19 cellular contexts compared by ENCODE assay signal in genomic region chr11:121657191-121657590, GRCh38.
DNase-seq lines count a peak whose midpoint lies in the region; ATAC-seq, FAIRE-seq and TF ChIP-seq lines count a peak whose summit lies in the region.
"Had no signal": no experiment of that assay in that cellular context is flagged by ENCODE, and none has a peak within 500 bp of the region (broad histone marks: within the 10 kb centered on the region; RNA-seq: fewer than 3 reads in every experiment).

No MANE protein-coding gene starts in this region.

- TF ChIP-seq EP300 in H1 (IDR thresholded peaks at IDR 0.05; ENCODE audit: borderline replicate concordance in 1 of 2, low read depth in 2 of 2, low read length in 2 of 2) (no peak), transverse colon (IDR thresholded peaks at IDR 0.05; ENCODE audit: low read depth) (no peak)

- no peak overlapping the region for H3K9ac ChIP-seq in H1 (replicated peaks in 1 of 4; ENCODE audit: extremely low read depth in 1 of 4, low read depth in 3 of 4, low read length in 3 of 4)

- no peak overlapping the region for H4K5ac ChIP-seq in H1 (ENCODE audit: insufficient read length, low read depth, low read length)

- TF ChIP-seq RAD21 in H1 (IDR thresholded peaks at IDR 0.05 in 1 of 2, conservative IDR thresholded peaks at IDR 0.05 in 1 of 2; ENCODE audit: low read depth in 2 of 2, low read length in 2 of 2): no peak

- peaks cover 3% of the 10 kb centered on the region for H3K27me3 Mint-ChIP-seq in activated CD8-positive, alpha-beta T cell treated with anti-CD3 and anti-CD28 coated beads, Interleukin-2, amount 10 ng/mL, durations not matched to agents 7 days and 5 days (ENCODE audit: low read depth)

- H3K4me1 ChIP-seq in heart right ventricle (peaks cover 0 to 29% (median 20%) of the 10 kb centered on the region in 9 donors), H1 (replicated peaks in 1 of 4; ENCODE audit: control insufficient read depth in 3 of 4, insufficient read depth in 4 of 4, low read length in 3 of 4) (peaks cover 7 to 13% (median 11%) of the 10 kb centered on the region in 4 experiments), prostate gland (replicated peaks) (no peaks in the 10 kb centered on the region), transverse colon (peaks cover 0 to 21% (median 6%) of the 10 kb centered on the region in 4 donors)

- H3K27me3 ChIP-seq in heart right ventricle (peaks cover 0 to 8% (median 0%) of the 10 kb centered on the region in 7 donors), H1 (replicated peaks in 1 of 4; ENCODE audit: control insufficient read depth in 3 of 4, extremely low read depth in 1 of 4, insufficient read depth in 3 of 4, low read length in 3 of 4) (no peaks in the 10 kb centered on the region), prostate gland (replicated peaks; ENCODE audit: insufficient read depth) (no peaks in the 10 kb centered on the region), transverse colon (no peaks in the 10 kb centered on the region)

- intact Hi-C loops in heart right ventricle (cut with DNase I) (loop anchor here in 9 of 10 donors (2.0 to 10.0 kb wide), 17 partner anchors 65 to 850 kb away; no protein-coding TSS in a partner anchor), left cardiac atrium (cut with DNase I) (loop anchor here (2.0 to 5.0 kb wide), 3 partner anchors 444 to 545 kb away; no protein-coding TSS in a partner anchor), prostate gland (cut with DNase I) (loop anchor here (5.0 to 10.0 kb wide), 2 partner anchors 85 to 368 kb away; no protein-coding TSS in a partner anchor), transverse colon (cut with DNase I; ENCODE audit: low total_unique reads) (loop anchor here (5.0 to 10.0 kb wide), 2 partner anchors 545 to 848 kb away; no protein-coding TSS in a partner anchor)

- no peaks in the 10 kb centered on the region for H3K9me3 ChIP-seq in heart right ventricle
- peaks cover 10 to 13% of the 10 kb centered on the region in 2 experiments; a peak in 3 of 4 replicates for H3K9me3 ChIP-seq in H1 (ENCODE audit: insufficient read depth in 2 of 2, low read depth in 1 of 2, low read length in 1 of 2)
- no peaks in the 10 kb centered on the region for H3K9me3 ChIP-seq in prostate gland
- H3K9me3 ChIP-seq in transverse colon: no peaks in the 10 kb centered on the region
- H3K9me3 ChIP-seq: neutrophil had no signal

- CTCF ChIA-PET in H1 (lab: Charles Lee; ENCODE audit: partially characterized antibody): interaction anchor here (0.6 to 7.5 kb wide), 10 partner anchors 17 to 848 kb away, joined by 3 to 75 read pairs (median 7); no protein-coding TSS in a partner anchor
- CTCF ChIA-PET in activated CD8-positive, alpha-beta T cell treated with anti-CD3 and anti-CD28 coated beads, Interleukin-2, amount 10 ng/mL, durations not matched to agents 7 days and 5 days (lab: Charles Lee): interaction anchor here (4.6 kb wide), 1 partner anchor 546 kb away, joined by 35 read pairs; no protein-coding TSS in a partner anchor

- 0 out of 2 replicates have a peak overlapping the region, but pooled peaks have one; percentile 12 for H2BK12ac ChIP-seq in H1 (ENCODE audit: low read depth, low read length)

- H3K27ac ChIP-seq in heart right ventricle (peak overlapping the region in 9 of 10 donors; percentile 82 to 96 (median 91)), H1 (ENCODE audit: low read depth, low read length) (no peak overlapping the region), prostate gland (peak overlapping the region; percentile 80 to 84), transverse colon (peak overlapping the region; percentile 77 to 91 (median 82))
- H3K27ac ChIP-seq: HL-60, neutrophil had no signal

- H3K23ac ChIP-seq in H1 (ENCODE audit: insufficient read length): no peak overlapping the region

- H2BK5ac ChIP-seq in H1 (ENCODE audit: low read depth, low read length): no peak overlapping the region

- TF ChIP-seq CTCF in heart right ventricle (IDR thresholded peaks at IDR 0.05) (no peak), H1 (IDR thresholded peaks at IDR 0.05; ENCODE audit: control extremely low read depth in 1 of 3, insufficient read depth in 1 of 3, low read depth in 1 of 3, low read length in 3 of 3) (no peak), prostate gland (IDR thresholded peaks at IDR 0.05) (no peak), transverse colon (IDR thresholded peaks at IDR 0.05) (no peak)

- no peak overlapping the region for H2BK15ac ChIP-seq in H1 (ENCODE audit: low read length)

- no peak overlapping the region for H3K4me3 Mint-ChIP-seq in activated CD8-positive, alpha-beta T cell treated with anti-CD3 and anti-CD28 coated beads, Interleukin-2, amount 10 ng/mL, durations not matched to agents 7 days and 5 days
- H3K4me3 Mint-ChIP-seq: activated T-cell treated with anti-CD3 and anti-CD28 coated beads, Interleukin-2, amount 50 U/mL, for 72 hours had no signal

- no peak overlapping the region for H3K4ac ChIP-seq in H1 (replicated peaks; ENCODE audit: insufficient read length, low read depth, low read length)

- H3K79me2 ChIP-seq in H1 (ENCODE audit: control insufficient read depth in 1 of 2, insufficient read depth in 2 of 2, low read length in 2 of 2): no peaks in the 10 kb centered on the region

- POLR2A ChIA-PET in H1 (lab: Charles Lee; ENCODE audit: partially characterized antibody): interaction anchor here (0.9 to 1.4 kb wide), 2 partner anchors 17 to 444 kb away, joined by 3 read pairs; no protein-coding TSS in a partner anchor
- POLR2A ChIA-PET in activated CD8-positive, alpha-beta T cell treated with anti-CD3 and anti-CD28 coated beads, Interleukin-2, amount 10 ng/mL, durations not matched to agents 7 days and 5 days (lab: Charles Lee): no interaction called here

- H3K9me3 Mint-ChIP-seq in activated CD8-positive, alpha-beta T cell treated with anti-CD3 and anti-CD28 coated beads, Interleukin-2, amount 10 ng/mL, durations not matched to agents 7 days and 5 days (ENCODE audit: insufficient read depth): no peaks in the 10 kb centered on the region
- H3K9me3 Mint-ChIP-seq: activated T-cell treated with anti-CD3 and anti-CD28 coated beads, Interleukin-2, amount 50 U/mL, for 72 hours had no signal

- H2AFZ ChIP-seq in H1 (ENCODE audit: low read length): no peak overlapping the region

- H3K79me1 ChIP-seq in H1 (ENCODE audit: low read depth, low read length): no peaks in the 10 kb centered on the region

- H2BK120ac ChIP-seq in H1 (replicated peaks; ENCODE audit: low read depth, low read length): no peak overlapping the region

- no peak overlapping the region for H3K4me3 ChIP-seq in heart right ventricle
- H3K4me3 ChIP-seq in H1 (ENCODE audit: extremely low read depth in 1 of 4, insufficient read depth in 2 of 4, low read depth in 3 of 4, low read length in 4 of 4): no peak overlapping the region
- no peak overlapping the region for H3K4me3 ChIP-seq in prostate gland
- no peak overlapping the region for H3K4me3 ChIP-seq in transverse colon

- no peak overlapping the region for H3K14ac ChIP-seq in H1 (ENCODE audit: insufficient read length)

- H3K18ac ChIP-seq in H1 (ENCODE audit: extremely low read depth, low read length): no peak overlapping the region

- no peak overlapping the region for H3K56ac ChIP-seq in H1 (replicated peaks; ENCODE audit: insufficient read length, low read depth, low read length)

- WGBS in heart right ventricle, 2 donors: 90 to 93% methylated on average over 6 of the region's 6 CpGs
- WGBS in H1 (ENCODE audit: extremely low coverage in 1 of 2, insufficient coverage in 1 of 2, insufficient read length in 1 of 2, insufficient replicate concordance in 2 of 2, low coverage in 1 of 2, low lambda C conversion rate in 2 of 2, missing lambda C conversion rate in 1 of 2), 2 experiments: 92% methylated on average over 6 of the region's 6 CpGs; no CpG with 5 or more reads in 1 of the 2 experiments
- WGBS in prostate gland: 69% methylated on average over 6 of the region's 6 CpGs
- WGBS in transverse colon (ENCODE audit: low coverage in 1 of 2), 2 donors: 75% methylated on average over 6 of the region's 6 CpGs; no CpG with 5 or more reads in 1 of the 2 donors

- in situ Hi-C loops in transverse colon (cut with MboI; ENCODE audit: low pct_ligation_motif_present in 1 of 4, low pct_unique_long_range_greater_than_20kb in 1 of 4, low sequenced_read_pairs in 3 of 4): loop anchor here (10.0 to 25.0 kb wide), 6 partner anchors 448 to 855 kb away; no protein-coding TSS in a partner anchor

- H3K36me3 Mint-ChIP-seq in activated CD8-positive, alpha-beta T cell treated with anti-CD3 and anti-CD28 coated beads, Interleukin-2, amount 10 ng/mL, durations not matched to agents 7 days and 5 days (ENCODE audit: low read depth): no peaks in the 10 kb centered on the region

- H3K27ac Mint-ChIP-seq in activated CD8-positive, alpha-beta T cell treated with anti-CD3 and anti-CD28 coated beads, Interleukin-2, amount 10 ng/mL, durations not matched to agents 7 days and 5 days: no peak overlapping the region
- H3K27ac Mint-ChIP-seq: activated T-cell treated with anti-CD3 and anti-CD28 coated beads, Interleukin-2, amount 50 U/mL, for 72 hours had no signal

- 0 out of 2 replicates have a peak overlapping the region, but pooled peaks have one; percentile 57 for H2AK5ac ChIP-seq in H1 (ENCODE audit: low read depth, low read length)

- TF ChIP-seq POLR2A in H1 (IDR thresholded peaks at IDR 0.05; ENCODE audit: control extremely low read depth in 1 of 2, low read depth in 2 of 2, low read length in 2 of 2) (no peak), prostate gland (IDR thresholded peaks at IDR 0.05) (no peak), transverse colon (IDR thresholded peaks at IDR 0.05) (no peak)

- ATAC-seq in heart right ventricle: no peak
- no peak for ATAC-seq in left cardiac atrium
- no peak for ATAC-seq in activated CD8-positive, alpha-beta T cell treated with anti-CD3 and anti-CD28 coated beads, Interleukin-2, amount 10 ng/mL, durations not matched to agents 7 days and 5 days
- ATAC-seq: activated T-cell treated with anti-CD3 and anti-CD28 coated beads, Interleukin-2, amount 50 U/mL, for 72 hours had no signal

- no peaks in the 10 kb centered on the region for H4K20me1 ChIP-seq in H1 (replicated peaks in 1 of 2; ENCODE audit: control insufficient read depth in 1 of 2, insufficient read depth in 2 of 2, low read length in 2 of 2)

- H3K23me2 ChIP-seq in H1 (ENCODE audit: low read depth, low read length): peaks cover 7% of the 10 kb centered on the region; the same call in 1 of the 2 replicates

- no peak for FAIRE-seq in H1 (lab: Jason Lieb, UNC)
- FAIRE-seq: islet of Langerhans, RCC 7860 had no signal

- no peak overlapping the region for H3K4me2 ChIP-seq in H1 (ENCODE audit: insufficient read depth in 1 of 2, low read depth in 2 of 2, low read length in 2 of 2)

- H4K91ac ChIP-seq in H1 (replicated peaks; ENCODE audit: insufficient read length, low read length): peak overlapping the region; percentile 20

- peaks cover 13% of the 10 kb centered on the region for H3K4me1 Mint-ChIP-seq in activated CD8-positive, alpha-beta T cell treated with anti-CD3 and anti-CD28 coated beads, Interleukin-2, amount 10 ng/mL, durations not matched to agents 7 days and 5 days (ENCODE audit: low read depth)

- H3K36me3 ChIP-seq in heart right ventricle: no peaks in the 10 kb centered on the region
- no peaks in the 10 kb centered on the region for H3K36me3 ChIP-seq in H1 (ENCODE audit: control insufficient read depth in 2 of 4, insufficient read depth in 4 of 4, low read length in 3 of 4)
- H3K36me3 ChIP-seq in prostate gland: no peaks in the 10 kb centered on the region
- H3K36me3 ChIP-seq in transverse colon: no peaks in the 10 kb centered on the region
- H3K36me3 ChIP-seq: neutrophil had no signal

- 0 out of 2 replicates have a peak overlapping the region, but pooled peaks have one; percentile 21 for H2BK20ac ChIP-seq in H1 (ENCODE audit: low read length)

- no peak for DNase-seq in heart right ventricle
- DNase-seq in left cardiac atrium: no peak
- no peak for DNase-seq in H1 (ENCODE audit: low read depth in 1 of 2, low spot score in 2 of 2)
- DNase-seq in prostate gland (ENCODE audit: low spot score): no peak
- DNase-seq in transverse colon: no peak
- DNase-seq in HUDEP-2 (lab: John Stamatoyannopoulos, UW; ENCODE audit: unreplicated experiment in 76 of 76): no peak
- DNase-seq in activated CD8-positive, alpha-beta T cell treated with anti-CD3 and anti-CD28 coated beads, Interleukin-2, amount 10 ng/mL, durations not matched to agents 7 days and 5 days: no peak
- no peak for DNase-seq in DMS114 treated with DMSO at 0.1 percent for 48 hours (lab: John Stamatoyannopoulos, UW; ENCODE audit: unreplicated experiment)
- DNase-seq: activated CD4-positive, alpha-beta T cell treated with anti-CD3 and anti-CD28 coated beads, Interleukin-2, amount 50 U/mL, for 48 hours; activated T-cell treated with anti-CD3 and anti-CD28 coated beads, Interleukin-2, amount 50 U/mL, for 72 hours; cortex of kidney; KG1; NCI-H1105; NCI-H2171 treated with DMSO at 0.1 percent for 48 hours; SW 1271 had no signal

- H4K8ac ChIP-seq in H1 (ENCODE audit: extremely low read depth, insufficient read depth, low read length): no peak overlapping the region
